ENCODE assay signal across 9 cellular contexts in the genomic region with DNA sequence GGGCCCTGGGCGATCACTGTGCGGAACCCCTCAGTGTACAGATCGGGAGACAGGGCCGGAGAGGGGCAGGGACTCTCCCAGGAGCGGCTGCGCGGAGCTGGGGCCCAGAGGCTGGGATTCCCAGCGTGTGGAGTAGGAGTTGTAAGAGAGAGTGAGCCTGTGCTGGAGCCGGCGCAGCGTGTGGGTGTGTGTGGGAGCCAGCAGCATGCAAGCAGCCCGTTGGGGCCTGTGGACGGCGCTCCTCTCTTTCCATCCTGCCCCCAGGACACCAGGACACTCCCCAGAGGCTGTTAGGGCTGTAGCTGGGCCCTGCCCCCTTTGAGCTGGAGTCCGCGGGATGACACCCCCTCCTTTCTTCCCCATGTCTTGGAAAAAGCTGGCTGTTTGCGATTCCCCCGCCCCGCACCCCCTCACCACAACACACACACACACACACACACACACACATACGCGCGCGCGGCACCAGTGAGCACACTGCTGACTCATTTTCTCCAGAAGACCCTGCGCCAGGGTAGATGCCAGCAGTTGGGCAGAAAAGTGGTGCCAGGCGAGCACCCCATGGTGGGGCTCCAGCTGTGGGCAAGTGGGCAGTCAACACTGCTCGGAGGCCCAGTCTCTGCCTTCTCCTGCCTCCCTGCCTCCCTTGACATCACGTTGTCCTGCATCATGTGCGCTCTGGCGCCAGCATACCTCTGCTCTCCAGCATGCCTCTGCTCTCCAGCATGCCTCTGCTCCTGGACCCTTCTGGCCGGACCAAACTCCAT. TPM values are rescaled to one million over a fixed set of nuclear protein-coding genes. Genes with fewer than 3 reads are reported as not detected.
DNase-seq lines count a peak whose midpoint lies in the region; ATAC-seq, FAIRE-seq and TF ChIP-seq lines count a peak whose summit lies in the region.
"Had no signal": no experiment of that assay in that cellular context is flagged by ENCODE, and none has a peak within 500 bp of the region (broad histone marks: within the 10 kb centered on the region; RNA-seq: fewer than 3 reads in every experiment).

No MANE protein-coding gene starts in this region.

- H3K4me3 Mint-ChIP-seq in activated naive CD4-positive, alpha-beta T cell treated with anti-CD3 and anti-CD28 coated beads, Interleukin-2, amount 10 ng/mL, durations not matched to agents 7 days and 5 days = peak overlapping the region; percentile 72

- POLR2A ChIA-PET in AG04450 (lab: Yijun Ruan, JAX) = interaction anchor here (0.6 to 1.5 kb wide), 6 partner anchors 18 to 1345 kb away, joined by 3 to 7 read pairs (median 3); no protein-coding TSS in a partner anchor

- ATAC-seq in HG03342 (IDR thresholded peaks at IDR 0.05; ENCODE audit: unreplicated experiment) = no peak
- ATAC-seq in GM18867 (IDR thresholded peaks at IDR 0.05; ENCODE audit: unreplicated experiment) = no peak

- peak overlapping the region; percentile 72 for H2AK5ac ChIP-seq in neuronal stem cell (ENCODE audit: low read depth, low read length)

- DNase-seq in AG04450 (ENCODE audit: low read depth, low spot score) = peak; percentile 68
- DNase-seq in HuH-7 (ENCODE audit: low spot score) = peak; percentile 58
- no peak for DNase-seq in activated naive CD4-positive, alpha-beta T cell treated with anti-CD3 and anti-CD28 coated beads, Interleukin-2, amount 10 ng/mL, durations not matched to agents 7 days and 5 days
- peak; percentile 84 for DNase-seq in glomerular visceral epithelial cell (ENCODE audit: extremely low spot score)
- DNase-seq in neuronal stem cell (ENCODE audit: low spot score) = no peak
- DNase-seq in GM19239 (ENCODE audit: insufficient read length, low spot score) = no peak

- peak overlapping the region; percentile 96 for H3K4me2 ChIP-seq in neuronal stem cell (ENCODE audit: insufficient read depth, low read length, poor library complexity, severe bottlenecking)

- peaks cover 17% of the 10 kb centered on the region for H3K4me1 Mint-ChIP-seq in activated naive CD4-positive, alpha-beta T cell treated with anti-CD3 and anti-CD28 coated beads, Interleukin-2, amount 10 ng/mL, durations not matched to agents 7 days and 5 days

- H4K8ac ChIP-seq in neuronal stem cell (ENCODE audit: low read depth, low read length) = no peak overlapping the region

- H3K4me3 ChIP-seq in AG04450 (ENCODE audit: low read depth, low read length) (peak overlapping the region; percentile 76), neuronal stem cell (ENCODE audit: low read length in 2 of 2) (peak overlapping the region; percentile 46 to 85)

- no peak overlapping the region for H4K91ac ChIP-seq in neuronal stem cell (ENCODE audit: low read depth, low read length, poor library complexity)

- CTCF ChIA-PET in AG04450 (lab: Charles Lee) = interaction anchor here (0.8 to 4.1 kb wide), 4 partner anchors 47 to 135 kb away, joined by 3 to 56 read pairs (median 7); no protein-coding TSS in a partner anchor
- CTCF ChIA-PET in activated naive CD4-positive, alpha-beta T cell treated with anti-CD3 and anti-CD28 coated beads, Interleukin-2, amount 10 ng/mL, durations not matched to agents 7 days and 5 days (lab: Charles Lee) = interaction anchor here (2.2 to 4.6 kb wide), 2 partner anchors 49 to 134 kb away, joined by 7 to 27 read pairs; no protein-coding TSS in a partner anchor

- peaks cover 25 to 29% of the 10 kb centered on the region in 2 donors for H3K4me1 ChIP-seq in neuronal stem cell (ENCODE audit: control insufficient read depth in 2 of 2, insufficient read depth in 1 of 2, low read depth in 1 of 2, low read length in 2 of 2)

- H3K14ac ChIP-seq in neuronal stem cell (ENCODE audit: low read length) = peak overlapping the region; percentile 15

- H3K9me3 Mint-ChIP-seq in activated naive CD4-positive, alpha-beta T cell treated with anti-CD3 and anti-CD28 coated beads, Interleukin-2, amount 10 ng/mL, durations not matched to agents 7 days and 5 days = no peaks in the 10 kb centered on the region

- no peak overlapping the region for H2BK12ac ChIP-seq in neuronal stem cell (ENCODE audit: low read length)

- peak overlapping the region; percentile 85 for H3K18ac ChIP-seq in neuronal stem cell (ENCODE audit: low read length)

- no peak for FAIRE-seq in GM19239 (lab: Jason Lieb, UNC)
- FAIRE-seq: frontal cortex had no signal

- H3K36me3 ChIP-seq in neuronal stem cell (replicated peaks in 1 of 2; ENCODE audit: control insufficient read depth in 2 of 2, insufficient read depth in 2 of 2, low read length in 2 of 2) = no peaks in the 10 kb centered on the region

- H3K27me3 ChIP-seq in AG04450 (ENCODE audit: control insufficient read depth, insufficient read depth, low read length) (peaks cover 9% of the 10 kb centered on the region), neuronal stem cell (ENCODE audit: control insufficient read depth in 3 of 3, insufficient read depth in 3 of 3, low read depth in 1 of 3, low read length in 3 of 3) (peaks cover 8 to 32% (median 13%) of the 10 kb centered on the region in 3 experiments)

- peak overlapping the region; percentile 94 for H2AFZ ChIP-seq in neuronal stem cell (ENCODE audit: low read length)

- no peaks in the 10 kb centered on the region for H3K79me1 ChIP-seq in neuronal stem cell (ENCODE audit: low read depth, low read length)

- peak overlapping the region; percentile 49 for H2BK120ac ChIP-seq in neuronal stem cell (ENCODE audit: low read depth, low read length)

- no peak overlapping the region for H3K27ac Mint-ChIP-seq in activated naive CD4-positive, alpha-beta T cell treated with anti-CD3 and anti-CD28 coated beads, Interleukin-2, amount 10 ng/mL, durations not matched to agents 7 days and 5 days

- peak overlapping the region; percentile 67 for H3K4ac ChIP-seq in neuronal stem cell (ENCODE audit: low read length)

- peak; percentile 29; the same call in 1 of the 2 replicates for TF ChIP-seq CTCF in AG04450 (IDR thresholded peaks at IDR 0.05; ENCODE audit: low read depth, low read length)

- H2BK15ac ChIP-seq in neuronal stem cell (ENCODE audit: low read length) = peak overlapping the region; percentile 13

- peak overlapping the region; percentile 70 for H3K9ac ChIP-seq in neuronal stem cell (ENCODE audit: low read depth, low read length, poor library complexity)

- H3K27me3 Mint-ChIP-seq in activated naive CD4-positive, alpha-beta T cell treated with anti-CD3 and anti-CD28 coated beads, Interleukin-2, amount 10 ng/mL, durations not matched to agents 7 days and 5 days = peaks cover 70% of the 10 kb centered on the region

- H3K27ac ChIP-seq in AG04450 (ENCODE audit: low read depth, low read length) = peak overlapping the region; percentile 47
- no peak overlapping the region for H3K27ac ChIP-seq in neuronal stem cell (replicated peaks; ENCODE audit: low read length)

- no peak overlapping the region for H2BK5ac ChIP-seq in neuronal stem cell (ENCODE audit: low read length)

- no peaks in the 10 kb centered on the region for H3K9me3 ChIP-seq in AG04450 (ENCODE audit: control insufficient read depth, insufficient read depth, low read length)
- no peaks in the 10 kb centered on the region for H3K9me3 ChIP-seq in neuronal stem cell (replicated peaks in 1 of 2; ENCODE audit: control insufficient read depth in 2 of 2, insufficient read depth in 1 of 2, low read depth in 1 of 2, low read length in 2 of 2)

- no peak overlapping the region for H3K23ac ChIP-seq in neuronal stem cell (ENCODE audit: low read depth, low read length, poor library complexity)

- WGBS in neuronal stem cell (ENCODE audit: extremely low coverage in 2 of 2, insufficient read length in 2 of 2, insufficient replicate concordance in 1 of 2), 2 donors = no CpG with 5 or more reads among the region's 31 CpGs

- H3K36me3 Mint-ChIP-seq in activated naive CD4-positive, alpha-beta T cell treated with anti-CD3 and anti-CD28 coated beads, Interleukin-2, amount 10 ng/mL, durations not matched to agents 7 days and 5 days = no peaks in the 10 kb centered on the region

RNA-seq across cellular contexts. Expression of a gene that starts 1.5 kb away (rescaled TPM):
- 8.5 and 10.0 TPM in 2 replicates for polyA plus RNA-seq in AG04450 (2011; rRNA removed)
- 10.4 and 12.9 TPM in 2 replicates for polyA minus RNA-seq in AG04450 (2011; rRNA and poly(A)+ RNA removed)
- 11.1 TPM for polyA plus RNA-seq in neuronal stem cell (2013, experiment 1 of 2)
- 11.1 TPM for polyA plus RNA-seq in neuronal stem cell (2013, experiment 2 of 2)

RNA-seq across cellular contexts. Expression of a gene that starts 57.7 kb away (rescaled TPM):
- polyA plus RNA-seq in AG04450 (2011; rRNA removed) = not detected in 2 replicates
- not detected in 2 replicates for polyA minus RNA-seq in AG04450 (2011; rRNA and poly(A)+ RNA removed)
- polyA plus RNA-seq in neuronal stem cell (2013, experiment 1 of 2) = 0.18 TPM
- 0.22 TPM for polyA plus RNA-seq in neuronal stem cell (2013, experiment 2 of 2)

Comparison
In these comparisons a context has a peak if more than half of its experiments do, and no peak if none do; other contexts are left out.
1. DNase-seq: peak in AG04450 (single experiment), HuH-7 (single experiment) and glomerular visceral epithelial cell (single experiment); none in activated naive CD4-positive, alpha-beta T cell treated with anti-CD3 and anti-CD28 coated beads, Interleukin-2, amount 10 ng/mL, durations not matched to agents 7 days and 5 days (single experiment), neuronal stem cell (single experiment) and GM19239 (single experiment).